Comparison of ENCODE assay signal across 7 cellular contexts in the genomic region with DNA sequence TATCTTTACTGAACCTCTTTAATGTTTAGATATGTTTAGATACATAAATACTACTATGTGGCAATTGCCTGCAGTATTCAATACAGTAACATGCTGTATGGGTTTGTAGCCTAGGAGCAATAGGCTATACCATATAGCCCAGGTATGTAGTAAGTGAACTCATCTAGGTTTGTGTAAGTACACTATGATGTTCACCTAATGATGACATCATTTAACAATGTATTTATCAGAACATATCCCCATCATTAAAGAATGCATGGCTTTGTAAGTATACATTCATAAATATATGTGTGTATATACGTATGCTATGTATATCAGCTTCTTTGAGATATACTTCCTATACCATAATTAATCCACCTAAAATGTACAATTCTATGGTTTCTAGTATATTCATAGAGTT.
"Had no signal": no experiment of that assay in that cellular context is flagged by ENCODE, and none has a peak within 500 bp of the region (broad histone marks: within the 10 kb centered on the region; RNA-seq: fewer than 3 reads in every experiment).

No MANE protein-coding gene starts in this region.

- H3K4me3 ChIP-seq: K562 had no signal

- H3K9ac ChIP-seq: KMS-11 had no signal

- ATAC-seq: K562 had no signal

- H3K27ac ChIP-seq: HL-60, KMS-11 had no signal

- DNase-seq: IMR-90, KBM-7, KG1 had no signal

- FAIRE-seq: HTR-8/SVneo, K562 had no signal

- H3K4me2 ChIP-seq: KMS-11 had no signal
